ENCODE assay signal across 1 cellular context in the genomic region with DNA sequence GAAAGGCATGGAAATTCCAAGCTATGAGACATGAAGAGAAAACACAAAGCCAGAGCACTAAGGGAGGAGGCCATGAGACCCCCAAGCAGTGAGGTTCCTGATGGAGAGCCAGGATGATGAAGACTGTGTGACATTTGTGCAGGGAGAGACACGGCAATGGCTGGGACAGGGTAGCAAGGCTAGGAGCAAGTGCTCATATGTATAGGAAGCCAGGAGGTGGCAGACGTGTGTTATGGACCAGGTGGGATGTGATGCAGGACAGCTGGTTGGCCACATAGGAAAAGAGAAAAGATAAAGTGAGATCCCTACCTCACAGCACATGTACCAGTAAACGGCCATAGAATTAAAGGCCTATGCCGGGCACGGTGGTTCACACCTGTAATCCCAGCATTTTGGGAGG.
TF ChIP-seq lines count a peak whose summit lies in the region.

No MANE protein-coding gene starts in this region.

TF ChIP-seq in HCT116, 20 proteins besides CTCF, POLR2A, EP300 and RAD21 (continued from another document):
- no peak for TF ChIP-seq SIN3A (IDR thresholded peaks at IDR 0.05; ENCODE audit: low read depth)
- no peak for TF ChIP-seq ZNF274 (IDR thresholded peaks at IDR 0.05; ENCODE audit: low read depth, low read length)
- no peak for TF ChIP-seq CEBPB (IDR thresholded peaks at IDR 0.05; ENCODE audit: low read depth)
- TF ChIP-seq EZH2 (IDR thresholded peaks at IDR 0.05), result no peak
- TF ChIP-seq JUND (IDR thresholded peaks at IDR 0.05), result no peak
- TF ChIP-seq, protein P1, sequence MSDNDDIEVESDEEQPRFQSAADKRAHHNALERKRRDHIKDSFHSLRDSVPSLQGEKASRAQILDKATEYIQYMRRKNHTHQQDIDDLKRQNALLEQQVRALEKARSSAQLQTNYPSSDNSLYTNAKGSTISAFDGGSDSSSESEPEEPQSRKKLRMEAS (IDR thresholded peaks at IDR 0.05), result no peak
- TF ChIP-seq EZH2phosphoT487 (IDR thresholded peaks at IDR 0.05; ENCODE audit: borderline replicate concordance), result no peak
- TF ChIP-seq SP1 (IDR thresholded peaks at IDR 0.05; ENCODE audit: low read depth), result no peak
- no peak for TF ChIP-seq YY1 (IDR thresholded peaks at IDR 0.05; ENCODE audit: extremely low read depth, insufficient replicate concordance, low read depth, low read length)
- no peak for TF ChIP-seq POLR2AphosphoS5 (IDR thresholded peaks at IDR 0.05; ENCODE audit: low read depth, low read length)
TF ChIP-seq in HCT116: peak in this region for 0.
